ENCODE assay signal across 9 cellular contexts in genomic region chr11:13963949-13964770, GRCh38. TPM values are rescaled to one million over a fixed set of nuclear protein-coding genes. Genes with fewer than 3 reads are reported as not detected.
A peak's percentile ranks its signal among the peaks of the same experiment; 100 is the strongest.
DNase-seq lines count a peak whose midpoint lies in the region; ATAC-seq lines count a peak whose summit lies in the region.
"Had no signal": no experiment of that assay in that cellular context is flagged by ENCODE, and none has a peak within 500 bp of the region (broad histone marks: within the 10 kb centered on the region; RNA-seq: fewer than 3 reads in every experiment).

No MANE protein-coding gene starts in this region.

- no peak overlapping the region for H3K27ac ChIP-seq in HUES48 (ENCODE audit: low read depth, low read length)
- no peak overlapping the region for H3K27ac ChIP-seq in right cardiac atrium (ENCODE audit: low read length)
- peak overlapping the region in 16 of 21 experiments; percentile 3 to 77 (median 54) for H3K27ac ChIP-seq in skin epidermis

- peak; percentile 16 for DNase-seq in activated CD8-positive, alpha-beta memory T cell treated with anti-CD3 and anti-CD28 coated beads, Interleukin-2, amount 50 U/mL, for 4 hours
- DNase-seq in right cardiac atrium (peak; percentile 59 to 82 (median 79)), amniotic stem cell (lab: John Stamatoyannopoulos, UW) (no peak), SIG-M5 treated with dmso at 0.1 percent for 504 hours (lab: John Stamatoyannopoulos, UW; ENCODE audit: unreplicated experiment) (no peak)
- DNase-seq: natural killer cell had no signal

- H3K27me3 ChIP-seq in HUES48 (ENCODE audit: control insufficient read depth, insufficient read depth, low read length) (peaks cover 79% of the 10 kb centered on the region), right cardiac atrium (ENCODE audit: control insufficient read depth, insufficient read depth) (no peaks in the 10 kb centered on the region)

- intact Hi-C loops in right cardiac atrium (cut with DNase I): no loop called here

- H3K9ac ChIP-seq in HUES48 (ENCODE audit: low read depth, low read length): no peak overlapping the region

- H3K4me1 ChIP-seq in HUES48 (ENCODE audit: control insufficient read depth, insufficient read depth, low read length) (peaks cover 53% of the 10 kb centered on the region), right cardiac atrium (ENCODE audit: control insufficient read depth, insufficient read depth, low read length) (no peaks in the 10 kb centered on the region)

- ATAC-seq in right cardiac atrium: peak; percentile 80 to 81
- ATAC-seq in HG03097 (IDR thresholded peaks at IDR 0.05; ENCODE audit: low FRiP score, unreplicated experiment): no peak
- ATAC-seq in GM21529 (IDR thresholded peaks at IDR 0.05; ENCODE audit: unreplicated experiment): no peak
- ATAC-seq: natural killer cell had no signal

- WGBS in right cardiac atrium: 3% methylated on average over 62 of the region's 62 CpGs

- H3K4me3 ChIP-seq in HUES48 (ENCODE audit: low read depth, low read length) (peak overlapping the region; percentile 66), right cardiac atrium (ENCODE audit: low read length) (peak overlapping the region; percentile 33), skin epidermis (peak overlapping the region; percentile 23 to 40 (median 30))

- H3K36me3 ChIP-seq in HUES48 (ENCODE audit: control insufficient read depth, insufficient read depth, low read length): no peaks in the 10 kb centered on the region

- H3K9me3 ChIP-seq in HUES48 (ENCODE audit: control insufficient read depth, insufficient read depth, low read length) (no peaks in the 10 kb centered on the region), right cardiac atrium (ENCODE audit: control insufficient read depth, low read length) (no peaks in the 10 kb centered on the region)

RNA-seq across cellular contexts. Expression of gene SPON1, which starts 1.6 kb away (rescaled TPM):
- total RNA-seq in right cardiac atrium: 10 to 100 TPM; 22.7 to 32.7 (median 28.3) TPM
- 12.6 TPM for polyA plus RNA-seq in right cardiac atrium

Comparison
In these comparisons a context has a peak if more than half of its experiments do, and no peak if none do; other contexts are left out.
1. H3K27ac ChIP-seq: peak in skin epidermis (16 of 21); none in HUES48 (single experiment) and right cardiac atrium (single experiment).
2. DNase-seq: peak in activated CD8-positive, alpha-beta memory T cell treated with anti-CD3 and anti-CD28 coated beads, Interleukin-2, amount 50 U/mL, for 4 hours (single experiment) and right cardiac atrium (3 of 3); none in amniotic stem cell (single experiment) and SIG-M5 treated with dmso at 0.1 percent for 504 hours (single experiment).
3. ATAC-seq: peak in right cardiac atrium (2 of 2); none in HG03097 (single experiment) and GM21529 (single experiment).
4. Peak in every context shown above with its lines, with median percentiles within 50 percentile points of each other: H3K4me3 ChIP-seq.